ENCODE assay signal across 28 cellular contexts in genomic region chr11:100860318-100860896, GRCh38.
"Had no signal": no experiment of that assay in that cellular context is flagged by ENCODE, and none has a peak within 500 bp of the region (broad histone marks: within the 10 kb centered on the region; RNA-seq: fewer than 3 reads in every experiment).

No MANE protein-coding gene starts in this region.

- H3K4me3 ChIP-seq: ascending aorta, SJSA1 had no signal

- H3K27ac ChIP-seq: ascending aorta, SJSA1 had no signal

- H3K9me3 Mint-ChIP-seq: activated B cell treated with CpG ODN at 0.5 μM for 24 hours; activated CD4-positive, alpha-beta memory T cell treated with anti-CD3 and anti-CD28 coated beads for 36 hours; activated CD4-positive, alpha-beta T cell treated with anti-CD3 and anti-CD28 coated beads, Interleukin-2, amount 10 ng/mL, durations not matched to agents 7 days and 5 days; activated naive CD8-positive, alpha-beta T cell treated with anti-CD3 and anti-CD28 coated beads, Interleukin-2, amount 50 U/mL, for 24 hours; brain; T-helper 2 cell treated with Interferon-gamma antibody and Interleukin-4, amounts not matched to agents 5 μg/mL and 100 μg/mL, for 36 hours had no signal

- H3K36me3 ChIP-seq: ascending aorta, SJSA1 had no signal

- H3K27me3 ChIP-seq: ascending aorta, SJSA1 had no signal

- H3K36me3 Mint-ChIP-seq: activated CD4-positive, alpha-beta memory T cell treated with anti-CD3 and anti-CD28 coated beads for 36 hours; activated naive CD4-positive, alpha-beta T cell treated with anti-CD3 and anti-CD28 coated beads, Interleukin-2, amount 50 U/mL, for 72 hours; brain had no signal

- H3K27ac Mint-ChIP-seq: activated B cell treated with CpG ODN at 0.5 μM for 24 hours; activated CD4-positive, alpha-beta memory T cell treated with anti-CD3 and anti-CD28 coated beads for 36 hours; activated CD4-positive, alpha-beta T cell treated with anti-CD3 and anti-CD28 coated beads, Interleukin-2, amount 10 ng/mL, durations not matched to agents 7 days and 5 days; activated naive CD4-positive, alpha-beta T cell treated with anti-CD3 and anti-CD28 coated beads, Interleukin-2, amount 50 U/mL, for 72 hours; activated naive CD8-positive, alpha-beta T cell treated with anti-CD3 and anti-CD28 coated beads, Interleukin-2, amount 50 U/mL, for 24 hours; T-helper 2 cell treated with Interferon-gamma antibody and Interleukin-4, amounts not matched to agents 5 μg/mL and 100 μg/mL, for 36 hours had no signal

- DNase-seq: activated B cell treated with CpG ODN at 0.5 μM for 24 hours; activated CD4-positive, alpha-beta memory T cell treated with anti-CD3 and anti-CD28 coated beads for 36 hours; activated CD4-positive, alpha-beta T cell treated with anti-CD3 and anti-CD28 coated beads for 1 hour; activated CD4-positive, alpha-beta T cell treated with anti-CD3 and anti-CD28 coated beads, Interleukin-2, amount 10 ng/mL, durations not matched to agents 7 days and 5 days; activated CD8-positive, alpha-beta memory T cell treated with anti-CD3 and anti-CD28 coated beads for 24 hours; activated effector memory CD4-positive, alpha-beta T cell treated with anti-CD3 and anti-CD28 coated beads, Interleukin-2, amount 50 U/mL, for 16 hours; activated naive CD4-positive, alpha-beta T cell treated with Interleukin-2 at 50 U/mL for 16 hours; activated naive CD8-positive, alpha-beta T cell treated with anti-CD3 and anti-CD28 coated beads, Interleukin-2, amount 50 U/mL, for 24 hours; activated T-cell treated with anti-CD3 and anti-CD28 coated beads, Interleukin-2, amount 50 U/mL, for 4 hours; amniotic stem cell; Karpas-422; MM.1S; NCI-H1105; NCI-H1436; NCI-H187; NCI-H2081; NCI-H510A treated with DMSO at 0.1 percent for 48 hours; NCI-H69; SHP77; SW 1271 had no signal

- H3K4me3 Mint-ChIP-seq: activated B cell treated with CpG ODN at 0.5 μM for 24 hours; activated CD4-positive, alpha-beta memory T cell treated with anti-CD3 and anti-CD28 coated beads for 36 hours; activated CD4-positive, alpha-beta T cell treated with anti-CD3 and anti-CD28 coated beads, Interleukin-2, amount 10 ng/mL, durations not matched to agents 7 days and 5 days; activated naive CD8-positive, alpha-beta T cell treated with anti-CD3 and anti-CD28 coated beads, Interleukin-2, amount 50 U/mL, for 24 hours; activated T-cell treated with anti-CD3 and anti-CD28 coated beads, Interleukin-2, amount 50 U/mL, for 4 hours; brain; central memory CD8-positive, alpha-beta T cell; T-helper 2 cell treated with Interferon-gamma antibody and Interleukin-4, amounts not matched to agents 5 μg/mL and 100 μg/mL, for 36 hours had no signal

- H3K4me1 Mint-ChIP-seq: activated CD4-positive, alpha-beta T cell treated with anti-CD3 and anti-CD28 coated beads, Interleukin-2, amount 10 ng/mL, durations not matched to agents 7 days and 5 days; activated naive CD8-positive, alpha-beta T cell treated with anti-CD3 and anti-CD28 coated beads, Interleukin-2, amount 50 U/mL, for 24 hours; central memory CD8-positive, alpha-beta T cell had no signal

- ATAC-seq: activated naive CD4-positive, alpha-beta T cell treated with anti-CD3 and anti-CD28 coated beads, Interleukin-2, amount 50 U/mL, for 72 hours; activated naive CD8-positive, alpha-beta T cell treated with anti-CD3 and anti-CD28 coated beads, Interleukin-2, amount 50 U/mL, for 24 hours; activated T-cell treated with anti-CD3 and anti-CD28 coated beads, Interleukin-2, amount 50 U/mL, for 4 hours; Panc1; SK-N-SH treated with all-trans-retinoic acid at 6 μM for 48 hours had no signal

- H3K4me1 ChIP-seq: ascending aorta had no signal

- H3K9me3 ChIP-seq: ascending aorta, SJSA1 had no signal

- H3K27me3 Mint-ChIP-seq: activated B cell treated with CpG ODN at 0.5 μM for 24 hours; activated CD4-positive, alpha-beta memory T cell treated with anti-CD3 and anti-CD28 coated beads for 36 hours; activated CD4-positive, alpha-beta T cell treated with anti-CD3 and anti-CD28 coated beads, Interleukin-2, amount 10 ng/mL, durations not matched to agents 7 days and 5 days; activated naive CD8-positive, alpha-beta T cell treated with anti-CD3 and anti-CD28 coated beads, Interleukin-2, amount 50 U/mL, for 24 hours; central memory CD8-positive, alpha-beta T cell had no signal
